8 cellular contexts compared by ENCODE assay signal in the genomic region with DNA sequence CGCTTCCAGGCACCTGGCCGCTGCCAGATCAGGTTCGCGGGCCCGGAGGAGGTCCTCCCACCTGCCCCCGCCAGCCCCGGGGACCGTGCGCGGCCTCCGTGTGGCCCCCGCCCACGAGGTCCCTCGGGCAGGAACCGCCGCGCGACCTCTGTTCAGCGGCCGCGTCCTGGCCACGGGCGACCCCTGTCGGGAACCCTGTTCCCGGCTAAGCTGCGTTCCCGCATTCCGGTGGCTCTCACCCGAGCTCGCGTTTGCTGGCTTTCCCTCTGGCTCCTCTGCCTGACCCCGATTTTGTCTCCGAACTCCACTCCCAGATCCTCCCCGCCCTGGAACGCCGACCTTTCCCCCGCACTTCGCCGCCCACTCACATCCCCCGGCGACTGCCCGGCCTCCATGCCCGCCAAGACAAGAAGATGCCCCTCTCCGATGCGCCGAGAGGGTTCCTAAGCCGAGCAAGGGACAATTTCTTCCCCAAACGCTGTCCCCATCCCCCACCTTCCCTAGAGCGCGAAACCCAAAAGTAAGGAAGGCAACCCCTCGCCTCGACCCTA. TPM values are rescaled to one million over a fixed set of nuclear protein-coding genes. Genes with fewer than 3 reads are reported as not detected.
A peak's percentile ranks its signal among the peaks of the same experiment; 100 is the strongest.
DNase-seq lines count a peak whose midpoint lies in the region; ATAC-seq and TF ChIP-seq lines count a peak whose summit lies in the region.

No MANE protein-coding gene starts in this region.

- peaks cover 63% of the 10 kb centered on the region for H3K4me1 Mint-ChIP-seq in activated naive CD4-positive, alpha-beta T cell treated with anti-CD3 and anti-CD28 coated beads, Interleukin-2, amount 10 ng/mL, durations not matched to agents 7 days and 5 days

- TF ChIP-seq EP300 in ovary (IDR thresholded peaks at IDR 0.05), result no peak

- H3K9me3 ChIP-seq in heart left ventricle (no peaks in the 10 kb centered on the region), ovary (no peaks in the 10 kb centered on the region)

- H3K27me3 ChIP-seq in heart left ventricle (peaks cover 0 to 22% (median 0%) of the 10 kb centered on the region in 9 donors), ovary (no peaks in the 10 kb centered on the region)

- peak overlapping the region; percentile 92 for H3K27ac Mint-ChIP-seq in activated naive CD4-positive, alpha-beta T cell treated with anti-CD3 and anti-CD28 coated beads, Interleukin-2, amount 10 ng/mL, durations not matched to agents 7 days and 5 days

- peaks cover 3 to 69% (median 49%) of the 10 kb centered on the region in 12 donors for H3K4me1 ChIP-seq in heart left ventricle
- peaks cover 20% of the 10 kb centered on the region for H3K4me1 ChIP-seq in ovary (ENCODE audit: insufficient read depth)

- peak overlapping the region; percentile 90 for H3K4me3 Mint-ChIP-seq in activated naive CD4-positive, alpha-beta T cell treated with anti-CD3 and anti-CD28 coated beads, Interleukin-2, amount 10 ng/mL, durations not matched to agents 7 days and 5 days

- intact Hi-C loops in heart left ventricle (cut with DNase I) (loop anchor here in 9 of 10 donors (1.0 to 10.0 kb wide), 7 partner anchors 61 to 148 kb away; no protein-coding TSS in a partner anchor), ovary (cut with DNase I) (loop anchor here (5.0 to 10.0 kb wide), 4 partner anchors 74 to 494 kb away; no protein-coding TSS in a partner anchor)

- peak overlapping the region; percentile 7 to 94 (median 90) for H3K27ac ChIP-seq in heart left ventricle
- H3K27ac ChIP-seq in ovary, result peak overlapping the region; percentile 83 to 90

- peak overlapping the region; percentile 64 to 96 (median 87) for H3K4me3 ChIP-seq in heart left ventricle
- peak overlapping the region; percentile 57 for H3K4me3 ChIP-seq in ovary

- TF ChIP-seq CTCF in AG09319 (IDR thresholded peaks at IDR 0.05; ENCODE audit: low read depth, low read length), result peak; percentile 34
- peak; percentile 56 to 88 (median 76) for TF ChIP-seq CTCF in heart left ventricle (IDR thresholded peaks at IDR 0.05)
- TF ChIP-seq CTCF in ovary (IDR thresholded peaks at IDR 0.05), result peak; percentile 31 to 59 (median 37)

- WGBS in heart left ventricle, 4 donors, result 0 to 1% (median 0%) methylated on average over 23 to 52 of the region's 52 CpGs
- 0% methylated on average over 41 to 52 of the region's 52 CpGs for WGBS in ovary, 3 donors

- H3K36me3 ChIP-seq in heart left ventricle (no peaks in the 10 kb centered on the region), ovary (no peaks in the 10 kb centered on the region)

- peak; percentile 26 for ATAC-seq in GM21423 (IDR thresholded peaks at IDR 0.05; ENCODE audit: unreplicated experiment)
- ATAC-seq in heart left ventricle, result peak; percentile 53 to 73 (median 69)
- no peak for ATAC-seq in GM21390 (IDR thresholded peaks at IDR 0.05; ENCODE audit: unreplicated experiment)

- no peak for DNase-seq in AG09319 (ENCODE audit: extremely low read depth, low read depth)
- DNase-seq in NOMO-1 treated with DMSO at 0.1 percent for 48 hours (lab: John Stamatoyannopoulos, UW; ENCODE audit: unreplicated experiment), result peak; percentile 37
- peak; percentile 65 for DNase-seq in activated naive CD4-positive, alpha-beta T cell treated with anti-CD3 and anti-CD28 coated beads, Interleukin-2, amount 10 ng/mL, durations not matched to agents 7 days and 5 days
- DNase-seq in heart left ventricle, result peak; percentile 75 to 86 (median 82)
- peak; percentile 65 to 82 (median 77) for DNase-seq in ovary
- DNase-seq in DMS53 (lab: John Stamatoyannopoulos, UW), result no peak

- H3K27me3 Mint-ChIP-seq in activated naive CD4-positive, alpha-beta T cell treated with anti-CD3 and anti-CD28 coated beads, Interleukin-2, amount 10 ng/mL, durations not matched to agents 7 days and 5 days, result peaks cover 27% of the 10 kb centered on the region

- CTCF ChIA-PET in activated naive CD4-positive, alpha-beta T cell treated with anti-CD3 and anti-CD28 coated beads, Interleukin-2, amount 10 ng/mL, durations not matched to agents 7 days and 5 days (lab: Charles Lee), result interaction anchor here (0.9 to 6.2 kb wide), 5 partner anchors 139 to 488 kb away, joined by 3 to 56 read pairs (median 7); no protein-coding TSS in a partner anchor

- H3K9me3 Mint-ChIP-seq in activated naive CD4-positive, alpha-beta T cell treated with anti-CD3 and anti-CD28 coated beads, Interleukin-2, amount 10 ng/mL, durations not matched to agents 7 days and 5 days, result no peaks in the 10 kb centered on the region

- peaks cover 28% of the 10 kb centered on the region for H3K36me3 Mint-ChIP-seq in activated naive CD4-positive, alpha-beta T cell treated with anti-CD3 and anti-CD28 coated beads, Interleukin-2, amount 10 ng/mL, durations not matched to agents 7 days and 5 days

- TF ChIP-seq POLR2A in heart left ventricle (IDR thresholded peaks at IDR 0.05) (no peak), ovary (IDR thresholded peaks at IDR 0.05) (no peak)

RNA-seq across cellular contexts. Expression of gene SFMBT2, which starts 2.3 kb away (rescaled TPM):
- total RNA-seq in heart left ventricle (10 to 100 TPM in 4 of 9 donors, 1 to 10 TPM in 5; 3.7 to 25.8 (median 10.0) TPM), ovary (10 to 100 TPM; 11.2 to 28.1 (median 22.3) TPM)
- polyA plus RNA-seq in heart left ventricle (1 to 10 TPM; 2.6 to 9.6 TPM), ovary (1 to 10 TPM; 5.0 to 8.5 TPM)

Comparison
In these comparisons a context has a peak if more than half of its experiments do, and no peak if none do; other contexts are left out.
1. DNase-seq: peak in NOMO-1 treated with DMSO at 0.1 percent for 48 hours (single experiment), activated naive CD4-positive, alpha-beta T cell treated with anti-CD3 and anti-CD28 coated beads, Interleukin-2, amount 10 ng/mL, durations not matched to agents 7 days and 5 days (single experiment), heart left ventricle (5 of 5) and ovary (5 of 5); none in AG09319 (single experiment) and DMS53 (single experiment).
2. Peak in every context shown above with its lines, with median percentiles within 50 percentile points of each other: CTCF ChIP-seq.